ENCODE assay signal across 9 cellular contexts in the genomic region with DNA sequence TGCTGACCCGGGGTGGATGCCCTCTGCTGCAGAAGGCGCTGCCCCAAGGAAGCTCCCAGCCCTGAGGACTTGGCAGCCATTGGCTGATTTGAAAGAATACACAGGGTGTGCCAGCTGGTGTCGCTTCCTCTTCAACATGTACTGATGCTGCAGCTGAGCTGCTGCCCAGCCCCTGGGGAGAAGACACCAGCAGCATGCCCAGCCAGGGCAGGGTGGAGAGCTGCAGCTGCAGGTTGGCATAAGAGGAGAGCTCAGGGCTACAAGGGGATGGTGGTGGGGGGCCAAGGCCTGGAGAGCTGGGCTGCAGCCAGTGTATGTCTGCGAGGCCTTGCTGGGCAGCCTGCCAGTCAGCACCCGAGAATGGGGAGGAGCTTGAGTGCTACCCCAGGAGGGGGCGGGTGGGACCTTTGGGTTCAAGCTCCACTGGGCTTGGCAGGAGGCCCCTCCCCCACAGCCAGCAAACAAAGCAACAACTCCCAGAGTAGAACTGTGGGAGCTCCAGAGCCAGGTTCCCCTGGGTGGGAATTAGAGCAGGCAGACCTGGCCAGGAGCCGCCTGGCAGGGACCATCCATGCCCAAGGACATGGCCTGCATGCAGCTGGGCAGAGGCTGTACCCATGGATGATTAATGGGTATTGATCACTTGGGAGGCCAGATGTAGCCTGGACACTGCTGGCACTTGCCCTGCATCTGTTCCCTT. TPM values are rescaled to one million over a fixed set of nuclear protein-coding genes. Genes with fewer than 3 reads are reported as not detected.
DNase-seq lines count a peak whose midpoint lies in the region; ATAC-seq, FAIRE-seq and TF ChIP-seq lines count a peak whose summit lies in the region.
"Had no signal": no experiment of that assay in that cellular context is flagged by ENCODE, and none has a peak within 500 bp of the region (broad histone marks: within the 10 kb centered on the region; RNA-seq: fewer than 3 reads in every experiment).

No MANE protein-coding gene starts in this region.

- H3K36me3 ChIP-seq in PC-3 (ENCODE audit: low read depth, low read length), result no peaks in the 10 kb centered on the region
- H3K36me3 ChIP-seq in kidney (ENCODE audit: control insufficient read depth in 1 of 2, insufficient read depth in 2 of 2, low read length in 2 of 2), result no peaks in the 10 kb centered on the region

- H3K4me2 ChIP-seq in PC-3 (ENCODE audit: low read length), result no peak overlapping the region

- TF ChIP-seq CTCF in PC-3 (conservative IDR thresholded peaks at IDR 0.05; ENCODE audit: low read depth, low read length) (no peak), kidney (IDR thresholded peaks at IDR 0.05; ENCODE audit: borderline replicate concordance, extremely low read depth, insufficient read depth) (no peak), mesothelial cell of epicardium (IDR thresholded peaks at IDR 0.05; ENCODE audit: unreplicated experiment) (no peak)

- no peaks in the 10 kb centered on the region for H3K9me2 ChIP-seq in PC-3 (replicated peaks; ENCODE audit: low read length)

- ATAC-seq in GM19467 (IDR thresholded peaks at IDR 0.05; ENCODE audit: unreplicated experiment), result peak; percentile 45
- ATAC-seq in PC-3, result 0 out of 2 replicates have a peak, but pooled peaks have one; percentile 27

- H3K9ac ChIP-seq in PC-3 (ENCODE audit: low read length), result no peak overlapping the region
- H3K9ac ChIP-seq in kidney (ENCODE audit: low read length in 2 of 2), result no peak overlapping the region

- no peak for FAIRE-seq in kidney (lab: Jason Lieb, UNC)

- H3K27ac Mint-ChIP-seq in IgD-negative memory B cell (peak overlapping the region; percentile 95 to 100 (median 96)), mesothelial cell of epicardium (no peak overlapping the region)

- no peaks in the 10 kb centered on the region for H3K27me3 ChIP-seq in PC-3 (ENCODE audit: low read length)

- BruUV-seq in PC-3 (replicated peaks; lab: Mats Ljungman, UMichigan), result no TSS peak

- H3K9me3 Mint-ChIP-seq in IgD-negative memory B cell, result no peaks in the 10 kb centered on the region
- H3K9me3 Mint-ChIP-seq in mesothelial cell of epicardium, result no peaks in the 10 kb centered on the region

- intact Hi-C loops in PC-3 (cut with micrococcal nuclease) (no loop called here), kidney (cut with DNase I) (no loop called here)

- H3K4me3 ChIP-seq in PC-3 (ENCODE audit: low read length) (no peak overlapping the region), kidney (ENCODE audit: low read length in 2 of 2) (no peak overlapping the region)

- no peak overlapping the region for H3K27ac ChIP-seq in PC-3 (ENCODE audit: low read length)
- H3K27ac ChIP-seq in kidney (ENCODE audit: low read depth in 2 of 2, low read length in 2 of 2), result peak overlapping the region; percentile 79 to 80

- POLR2A ChIA-PET in PC-3 (lab: Charles Lee; ENCODE audit: unreplicated experiment), result no interaction called here

- no peaks in the 10 kb centered on the region for H3K79me2 ChIP-seq in PC-3 (ENCODE audit: low read length)

- H2AFZ ChIP-seq in PC-3 (ENCODE audit: low read length), result no peak overlapping the region

- DNase-seq in DMS 273 (lab: John Stamatoyannopoulos, UW; ENCODE audit: unreplicated experiment) (peak; percentile 87), PC-3 (no peak), anterior cingulate cortex (lab: John Stamatoyannopoulos, UW) (peak in 57 of 58 donors; percentile 37 to 99 (median 85)), kidney (peak; percentile 97), mesothelial cell of epicardium (ENCODE audit: low spot score in 2 of 2, unreplicated experiment in 2 of 2) (no peak)
- peak in 5 of 6 experiments; percentile 20 to 50 (median 41) for DNase-seq in stimulated activated naive CD4-positive, alpha-beta T cell (lab: John Stamatoyannopoulos, UW)

- CTCF ChIA-PET in PC-3 (lab: Charles Lee), result interaction anchor here (0.6 kb wide), 1 partner anchor 7 kb away, joined by 5 read pairs; no protein-coding TSS in a partner anchor

- peaks cover 37 to 70% (median 65%) of the 10 kb centered on the region in 3 donors for H3K4me1 Mint-ChIP-seq in IgD-negative memory B cell
- H3K4me1 Mint-ChIP-seq in mesothelial cell of epicardium, result peaks cover 14% of the 10 kb centered on the region

- H3F3A ChIP-seq in PC-3 (ENCODE audit: low read length, unreplicated experiment), result no peaks in the 10 kb centered on the region

- H3K4me3 Mint-ChIP-seq in IgD-negative memory B cell (peak overlapping the region; percentile 84 to 93 (median 92)), mesothelial cell of epicardium (no peak overlapping the region)

- H3K9me3 ChIP-seq in PC-3 (ENCODE audit: low read length), result no peaks in the 10 kb centered on the region
- H3K9me3 ChIP-seq in kidney (ENCODE audit: control insufficient read depth in 1 of 2, low read length in 2 of 2), result no peaks in the 10 kb centered on the region

- H3K4me1 ChIP-seq in PC-3 (ENCODE audit: insufficient read depth, low read length), result peaks cover 7% of the 10 kb centered on the region
- peaks cover 26 to 37% of the 10 kb centered on the region in 2 donors for H3K4me1 ChIP-seq in kidney (ENCODE audit: control insufficient read depth in 1 of 2, insufficient read depth in 1 of 2, low read depth in 1 of 2, low read length in 2 of 2)

- H3K27me3 Mint-ChIP-seq in IgD-negative memory B cell (no peaks in the 10 kb centered on the region), mesothelial cell of epicardium (ENCODE audit: low read depth) (no peaks in the 10 kb centered on the region)

- H4K20me1 ChIP-seq in PC-3 (ENCODE audit: low read length), result no peaks in the 10 kb centered on the region

- peaks cover 13% of the 10 kb centered on the region for H3K36me3 Mint-ChIP-seq in IgD-negative memory B cell
- peaks cover 7% of the 10 kb centered on the region for H3K36me3 Mint-ChIP-seq in mesothelial cell of epicardium

RNA-seq across cellular contexts. Expression of a gene that starts 9.2 kb away (rescaled TPM):
- 191 TPM for polyA plus RNA-seq in IgD-negative memory B cell
- 114 and 175 TPM in 2 replicates for total RNA-seq in PC-3 (2014; rRNA removed)
- 190 TPM for total RNA-seq in kidney
- polyA plus RNA-seq in kidney (ENCODE audit: insufficient read depth, low read depth, low replicate concordance), result 28.7 TPM
- 32.3 to 37.7 TPM (median 35.4 TPM) in 3 replicates for total RNA-seq in mesothelial cell of epicardium

RNA-seq across cellular contexts. Expression of a gene that starts 41.8 kb away (rescaled TPM):
- polyA plus RNA-seq in IgD-negative memory B cell (304 TPM), kidney (ENCODE audit: insufficient read depth, low read depth, low replicate concordance) (321 TPM)
- total RNA-seq in PC-3 (2014; rRNA removed) (83.7 and 85.8 TPM in 2 replicates), kidney (158 TPM), mesothelial cell of epicardium (16.9 to 18.1 TPM (median 17.6 TPM) in 3 replicates)

RNA-seq across cellular contexts. Expression of a gene that starts 42.1 kb away (rescaled TPM):
- polyA plus RNA-seq in IgD-negative memory B cell (1.3 TPM), kidney (ENCODE audit: insufficient read depth, low read depth, low replicate concordance) (4.8 TPM)
- total RNA-seq in PC-3 (2014; rRNA removed) (6.6 and 11.0 TPM in 2 replicates), kidney (15.3 TPM), mesothelial cell of epicardium (8.0 to 9.2 TPM (median 8.4 TPM) in 3 replicates)

RNA-seq across cellular contexts. Expression of a gene that starts 57.4 kb away (rescaled TPM):
- polyA plus RNA-seq in IgD-negative memory B cell, result 0.08 TPM
- total RNA-seq in PC-3 (2014; rRNA removed), result not detected in 2 replicates
- total RNA-seq in kidney, result 0.54 TPM
- polyA plus RNA-seq in kidney (ENCODE audit: insufficient read depth, low read depth, low replicate concordance), result 0.88 TPM
- 0.33 to 0.77 TPM (median 0.47 TPM) in 3 replicates for total RNA-seq in mesothelial cell of epicardium
- total RNA-seq: pulmonary artery endothelial cell had no signal

Comparison
In these comparisons a context has a peak if more than half of its experiments do, and no peak if none do; other contexts are left out.
1. DNase-seq: peak in DMS 273 (single experiment), anterior cingulate cortex (57 of 58), kidney (single experiment) and stimulated activated naive CD4-positive, alpha-beta T cell (5 of 6); none in PC-3 (single experiment) and mesothelial cell of epicardium (0 of 2).